8 cellular contexts compared by ENCODE assay signal in the genomic region with DNA sequence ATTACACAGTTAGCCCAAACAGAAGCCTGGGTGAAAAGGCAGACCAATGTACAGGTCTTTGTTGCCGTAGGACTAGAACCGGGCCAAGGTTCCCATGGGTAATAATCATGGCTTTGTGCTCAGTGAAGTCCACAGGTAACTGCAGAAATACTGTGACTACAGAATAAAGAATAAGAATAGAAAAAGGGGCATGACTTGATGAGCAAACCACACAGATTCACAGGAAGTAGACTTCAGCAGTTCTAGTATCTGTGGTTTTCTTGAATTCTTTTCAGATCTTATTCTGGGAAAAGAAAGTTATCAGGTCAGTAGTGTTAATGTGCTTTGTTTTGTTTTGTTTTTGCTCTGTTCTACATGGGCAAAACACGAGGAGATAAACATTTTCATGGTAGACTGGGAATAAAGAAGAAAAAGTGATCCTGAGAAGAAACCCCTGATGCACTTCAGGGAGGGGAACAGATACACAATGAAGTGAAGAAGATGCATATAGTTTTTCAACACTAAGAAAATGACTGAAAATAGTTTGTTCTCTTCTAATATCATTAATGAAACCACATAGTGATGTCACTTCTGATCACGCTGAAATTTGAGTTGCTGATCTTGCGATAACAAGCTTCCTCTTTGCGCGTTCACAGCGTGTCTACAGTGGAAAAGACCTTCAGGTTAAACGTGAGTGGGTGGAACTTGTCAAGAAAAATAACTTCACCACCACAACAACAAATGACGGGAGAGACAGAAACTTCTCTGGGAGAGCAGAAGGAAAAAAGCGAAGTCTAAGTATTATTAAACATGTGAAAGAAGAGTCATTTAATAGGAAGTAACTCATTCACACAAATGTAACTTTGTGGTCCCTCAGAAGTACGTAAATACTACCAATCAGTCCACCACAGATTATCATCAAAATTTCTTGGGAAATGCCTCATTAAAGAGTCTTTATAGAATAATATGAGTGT.
DNase-seq lines count a peak whose midpoint lies in the region; ATAC-seq and TF ChIP-seq lines count a peak whose summit lies in the region.

No MANE protein-coding gene starts in this region.

- peak overlapping the region; percentile 68 to 77 for H3K4me3 Mint-ChIP-seq in stimulated activated naive B cell treated with anti-CD40 and anti-IgM and Interleukin-4, amounts not matched to agents 10 μg/mL and 1 μg/mL and 100 μg/mL, for 72 hours

- peaks cover 45 to 89% of the 10 kb centered on the region in 2 donors for H3K4me1 Mint-ChIP-seq in stimulated activated naive B cell treated with anti-CD40 and anti-IgM and Interleukin-4, amounts not matched to agents 10 μg/mL and 1 μg/mL and 100 μg/mL, for 72 hours

- no peaks in the 10 kb centered on the region for H3K27me3 Mint-ChIP-seq in stimulated activated naive B cell treated with anti-CD40 and anti-IgM and Interleukin-4, amounts not matched to agents 10 μg/mL and 1 μg/mL and 100 μg/mL, for 72 hours

- no peak overlapping the region for H3K9ac ChIP-seq in SU-DHL-6 (ENCODE audit: low read length)

- TF ChIP-seq CTCF in SU-DHL-6 (IDR thresholded peaks at IDR 0.05; ENCODE audit: insufficient read depth, low read length, poor library complexity, severe bottlenecking) (no peak), body of pancreas (IDR thresholded peaks at IDR 0.05) (no peak)

- H3K27ac ChIP-seq in SU-DHL-6 (ENCODE audit: low read depth, low read length) (no peak overlapping the region), body of pancreas (peak overlapping the region in 1 of 4 donors; percentile 59)

- no peaks in the 10 kb centered on the region for H3K4me1 ChIP-seq in body of pancreas

- ATAC-seq in GM18508 (IDR thresholded peaks at IDR 0.05; ENCODE audit: insufficient read depth, unreplicated experiment) (peak; percentile 79), HG02763 (IDR thresholded peaks at IDR 0.05; ENCODE audit: unreplicated experiment) (peak; percentile 91), body of pancreas (peak; percentile 12)
- ATAC-seq in stimulated activated naive B cell treated with anti-CD40 and anti-IgM and Interleukin-4, amounts not matched to agents 10 μg/mL and 1 μg/mL and 100 μg/mL, for 72 hours (replicated peaks) = peak; percentile 71 to 80

- no peak overlapping the region for H3K4me3 ChIP-seq in SU-DHL-6 (ENCODE audit: insufficient read depth, low read length, poor library complexity, severe bottlenecking)
- no peak overlapping the region for H3K4me3 ChIP-seq in body of pancreas

- intact Hi-C loops in body of pancreas (cut with DNase I) = no loop called here

- H3K9me3 Mint-ChIP-seq in stimulated activated naive B cell treated with anti-CD40 and anti-IgM and Interleukin-4, amounts not matched to agents 10 μg/mL and 1 μg/mL and 100 μg/mL, for 72 hours = no peaks in the 10 kb centered on the region

- peak overlapping the region; percentile 33 for H3K4me2 ChIP-seq in SU-DHL-6 (ENCODE audit: low read depth, low read length, poor library complexity, severe bottlenecking)

- no peaks in the 10 kb centered on the region for H3K9me2 ChIP-seq in SU-DHL-6 (replicated peaks; ENCODE audit: insufficient read depth, low read length)

- H3K27me3 ChIP-seq in SU-DHL-6 (ENCODE audit: low read length) (no peaks in the 10 kb centered on the region), body of pancreas (no peaks in the 10 kb centered on the region)

- H3K36me3 ChIP-seq in SU-DHL-6 (ENCODE audit: low read length) = no peaks in the 10 kb centered on the region
- H3K36me3 ChIP-seq in body of pancreas (replicated peaks in 1 of 2; ENCODE audit: insufficient read depth in 1 of 2, low read depth in 2 of 2) = no peaks in the 10 kb centered on the region

- no peaks in the 10 kb centered on the region for H4K20me1 ChIP-seq in SU-DHL-6 (ENCODE audit: low read depth, low read length)

- no peak overlapping the region for H2AFZ ChIP-seq in SU-DHL-6 (ENCODE audit: low read depth, low read length, severe bottlenecking)

- 69 to 78% methylated on average over 12 of the region's 12 CpGs for WGBS in body of pancreas, 2 donors

- H3K9me3 ChIP-seq in SU-DHL-6 (ENCODE audit: insufficient read depth, low read length) = no peaks in the 10 kb centered on the region
- no peaks in the 10 kb centered on the region for H3K9me3 ChIP-seq in body of pancreas

- no peaks in the 10 kb centered on the region for H3K79me2 ChIP-seq in SU-DHL-6 (ENCODE audit: insufficient read depth, low read length)

- TF ChIP-seq POLR2A in body of pancreas (IDR thresholded peaks at IDR 0.05) = no peak

- H3K36me3 Mint-ChIP-seq in stimulated activated naive B cell treated with anti-CD40 and anti-IgM and Interleukin-4, amounts not matched to agents 10 μg/mL and 1 μg/mL and 100 μg/mL, for 72 hours = no peaks in the 10 kb centered on the region

- peak overlapping the region; percentile 95 for H3K27ac Mint-ChIP-seq in stimulated activated naive B cell treated with anti-CD40 and anti-IgM and Interleukin-4, amounts not matched to agents 10 μg/mL and 1 μg/mL and 100 μg/mL, for 72 hours

- DNase-seq in body of pancreas (peak in 1 of 4 donors; percentile 45), NCI-H146 treated with DMSO at 0.1 percent for 48 hours (lab: John Stamatoyannopoulos, UW; ENCODE audit: unreplicated experiment) (no peak), NCI-H748 treated with DMSO at 0.1 percent for 48 hours (lab: John Stamatoyannopoulos, UW) (no peak), NCI-H1105 (lab: John Stamatoyannopoulos, UW) (no peak)
- peak; percentile 79 for DNase-seq in stimulated activated naive B cell treated with anti-CD40 and anti-IgM and Interleukin-4, amounts not matched to agents 10 μg/mL and 1 μg/mL and 100 μg/mL, for 72 hours

- no peaks in the 10 kb centered on the region for H3F3A ChIP-seq in SU-DHL-6 (ENCODE audit: insufficient read depth)

Comparison
In these comparisons a context has a peak if more than half of its experiments do, and no peak if none do; other contexts are left out.
1. ATAC-seq: peak in every context shown above with its lines; median percentile 91 in HG02763; 79 in GM18508; 76 in stimulated activated naive B cell treated with anti-CD40 and anti-IgM and Interleukin-4, amounts not matched to agents 10 μg/mL and 1 μg/mL and 100 μg/mL, for 72 hours; 12 in body of pancreas.